23 cellular contexts compared by ENCODE assay signal in the genomic region with DNA sequence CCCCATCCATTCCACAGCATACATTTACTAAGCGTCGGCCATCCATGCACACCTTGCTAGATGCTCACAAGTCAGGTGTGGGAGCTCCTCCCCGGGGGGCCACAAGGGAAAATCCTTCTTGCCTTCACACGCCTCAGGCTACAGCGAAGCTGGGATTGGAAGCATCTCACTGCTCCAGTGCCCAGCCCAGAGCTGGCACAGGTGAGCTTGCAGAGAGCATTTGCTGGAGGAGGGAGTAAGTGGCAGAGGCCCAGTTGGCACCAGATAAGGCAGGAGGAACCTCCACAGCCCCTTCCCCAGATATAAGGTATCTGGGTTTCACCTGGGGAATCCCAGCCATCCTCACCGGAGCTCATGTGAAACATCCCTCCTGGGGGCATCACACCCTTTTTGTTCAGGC. TPM values are rescaled to one million over a fixed set of nuclear protein-coding genes. Genes with fewer than 3 reads are reported as not detected.
"Had no signal": no experiment of that assay in that cellular context is flagged by ENCODE, and none has a peak within 500 bp of the region (broad histone marks: within the 10 kb centered on the region; RNA-seq: fewer than 3 reads in every experiment).

No MANE protein-coding gene starts in this region.

- DNase-seq: activated CD4-positive, alpha-beta memory T cell treated with anti-CD3 and anti-CD28 coated beads, Interleukin-2, amount 10 ng/mL, durations not matched to agents 7 days and 5 days; activated CD4-positive, alpha-beta T cell treated with anti-CD3 and anti-CD28 coated beads for 36 hours; activated CD4-positive, alpha-beta T cell treated with anti-CD3 and anti-CD28 coated beads, Interleukin-2, amount 50 U/mL, for 1 hour; activated gamma-delta T cell treated with Interleukin-2 at 50 U/mL for 16 hours; activated naive CD4-positive, alpha-beta T cell treated with anti-CD3 and anti-CD28 coated beads, Interleukin-2, amount 10 ng/mL, durations not matched to agents 7 days and 5 days; activated naive CD8-positive, alpha-beta T cell treated with anti-CD3 and anti-CD28 coated beads for 36 hours; activated T-cell treated with anti-CD3 and anti-CD28 coated beads for 4 hours; activated T-cell treated with anti-CD3 and anti-CD28 coated beads, Interleukin-2, amount 50 U/mL, for 48 hours; KG1; NCI-H1092; NCI-H1417; NCI-H1930; NCI-H2171; NCI-H2227 treated with DMSO at 0.1 percent for 48 hours; NCI-H510A; NCI-H526 treated with DMSO at 0.1 percent for 48 hours; NCI-H82; SK-N-SH; T-helper 1 cell; WERI-Rb-1 had no signal

- H3K27ac ChIP-seq: WERI-Rb-1 had no signal

- H3K27ac Mint-ChIP-seq: activated CD4-positive, alpha-beta memory T cell treated with anti-CD3 and anti-CD28 coated beads, Interleukin-2, amount 10 ng/mL, durations not matched to agents 7 days and 5 days; activated CD4-positive, alpha-beta T cell treated with anti-CD3 and anti-CD28 coated beads for 36 hours; activated naive CD4-positive, alpha-beta T cell treated with anti-CD3 and anti-CD28 coated beads, Interleukin-2, amount 10 ng/mL, durations not matched to agents 7 days and 5 days; activated naive CD8-positive, alpha-beta T cell treated with anti-CD3 and anti-CD28 coated beads for 36 hours; activated T-helper 17 cell treated with anti-CD3 and anti-CD28 coated beads, Interleukin-2, amount 50 U/mL, for 72 hours had no signal

- H3K9ac ChIP-seq: SK-N-SH had no signal

- ATAC-seq: activated CD4-positive, alpha-beta T cell treated with anti-CD3 and anti-CD28 coated beads for 36 hours; activated T-helper 17 cell treated with anti-CD3 and anti-CD28 coated beads, Interleukin-2, amount 50 U/mL, for 72 hours had no signal

- H3K9me3 ChIP-seq: SK-N-SH had no signal

- H3K36me3 Mint-ChIP-seq: activated naive CD4-positive, alpha-beta T cell treated with anti-CD3 and anti-CD28 coated beads, Interleukin-2, amount 10 ng/mL, durations not matched to agents 7 days and 5 days; activated naive CD8-positive, alpha-beta T cell treated with anti-CD3 and anti-CD28 coated beads for 36 hours had no signal

- H3K4me2 ChIP-seq: SK-N-SH had no signal

- H3K9me3 Mint-ChIP-seq: activated CD4-positive, alpha-beta memory T cell treated with anti-CD3 and anti-CD28 coated beads, Interleukin-2, amount 10 ng/mL, durations not matched to agents 7 days and 5 days; activated naive CD4-positive, alpha-beta T cell treated with anti-CD3 and anti-CD28 coated beads, Interleukin-2, amount 10 ng/mL, durations not matched to agents 7 days and 5 days; activated naive CD8-positive, alpha-beta T cell treated with anti-CD3 and anti-CD28 coated beads for 36 hours; activated T-helper 17 cell treated with anti-CD3 and anti-CD28 coated beads, Interleukin-2, amount 50 U/mL, for 72 hours had no signal

- H3K4me3 Mint-ChIP-seq: activated CD4-positive, alpha-beta memory T cell treated with anti-CD3 and anti-CD28 coated beads, Interleukin-2, amount 10 ng/mL, durations not matched to agents 7 days and 5 days; activated CD4-positive, alpha-beta T cell treated with anti-CD3 and anti-CD28 coated beads for 36 hours; activated naive CD4-positive, alpha-beta T cell treated with anti-CD3 and anti-CD28 coated beads, Interleukin-2, amount 10 ng/mL, durations not matched to agents 7 days and 5 days; activated naive CD8-positive, alpha-beta T cell treated with anti-CD3 and anti-CD28 coated beads for 36 hours; activated T-helper 17 cell treated with anti-CD3 and anti-CD28 coated beads, Interleukin-2, amount 50 U/mL, for 72 hours had no signal

- H3K36me3 ChIP-seq: WERI-Rb-1 had no signal

RNA-seq across cellular contexts. Expression of a gene that starts 1.8 kb away (rescaled TPM):
- total RNA-seq: activated CD4-positive, alpha-beta memory T cell treated with anti-CD3 and anti-CD28 coated beads, Interleukin-2, amount 10 ng/mL, durations not matched to agents 7 days and 5 days; activated CD4-positive, alpha-beta T cell treated with anti-CD3 and anti-CD28 coated beads for 36 hours; activated CD8-positive, alpha-beta memory T cell treated with anti-CD3 and anti-CD28 coated beads for 36 hours; activated naive CD8-positive, alpha-beta T cell treated with anti-CD3 and anti-CD28 coated beads for 36 hours; activated T-helper 17 cell treated with anti-CD3 and anti-CD28 coated beads, Interleukin-2, amount 50 U/mL, for 72 hours; T-helper 2 cell treated with Interferon-gamma antibody and Interleukin-4, amounts not matched to agents 100 ng/mL and 5 ng/mL, for 36 hours had no signal
